18 cellular contexts compared by ENCODE assay signal in the genomic region with DNA sequence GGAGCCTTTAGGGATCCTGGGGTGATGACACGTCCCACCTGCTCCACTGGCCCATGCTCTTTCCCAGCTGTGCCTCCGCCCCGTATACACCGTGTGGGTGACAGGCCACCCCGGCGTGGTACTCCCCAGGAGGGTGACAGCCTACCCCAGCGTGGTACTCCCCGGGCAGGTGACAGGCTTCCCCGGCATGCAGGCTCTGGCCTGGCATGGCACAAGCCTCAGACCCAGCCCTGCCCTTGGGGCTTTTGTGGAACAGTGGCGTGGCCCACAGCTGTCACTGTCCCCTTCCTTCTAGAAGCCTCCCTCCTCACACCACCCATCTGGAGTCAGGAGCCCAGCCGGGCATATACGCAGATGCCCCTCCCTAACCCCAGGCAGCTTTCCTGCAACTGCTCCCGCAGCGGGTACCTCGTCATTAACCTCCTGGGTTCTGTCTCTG. TPM values are rescaled to one million over a fixed set of nuclear protein-coding genes. Genes with fewer than 3 reads are reported as not detected.
A peak's percentile ranks its signal among the peaks of the same experiment; 100 is the strongest.
DNase-seq lines count a peak whose midpoint lies in the region; ATAC-seq and TF ChIP-seq lines count a peak whose summit lies in the region.
"Had no signal": no experiment of that assay in that cellular context is flagged by ENCODE, and none has a peak within 500 bp of the region (broad histone marks: within the 10 kb centered on the region; RNA-seq: fewer than 3 reads in every experiment).

No MANE protein-coding gene starts in this region.

- peaks cover 7% of the 10 kb centered on the region for H3K4me1 ChIP-seq in hepatocyte (ENCODE audit: insufficient read depth)
- H3K4me1 ChIP-seq: foreskin keratinocyte had no signal

- H3K9me3 Mint-ChIP-seq in activated naive CD4-positive, alpha-beta T cell treated with anti-CD3 and anti-CD28 coated beads, Interleukin-2, amount 50 U/mL, for 24 hours, result no peaks in the 10 kb centered on the region
- no peaks in the 10 kb centered on the region for H3K9me3 Mint-ChIP-seq in activated naive CD4-positive, alpha-beta T cell treated with anti-CD3 and anti-CD28 coated beads for 36 hours
- H3K9me3 Mint-ChIP-seq in effector memory CD8-positive, alpha-beta T cell, result no peaks in the 10 kb centered on the region
- H3K9me3 Mint-ChIP-seq: GM23338 had no signal

- CTCF ChIA-PET in activated naive CD4-positive, alpha-beta T cell treated with anti-CD3 and anti-CD28 coated beads for 36 hours (lab: Charles Lee), result no interaction called here

- no peak overlapping the region for H3K4me3 ChIP-seq in hepatocyte
- H3K4me3 ChIP-seq: GM23338, skin epidermis had no signal

- H3K27me3 ChIP-seq in hepatocyte, result no peaks in the 10 kb centered on the region

- no peaks in the 10 kb centered on the region for H3K36me3 Mint-ChIP-seq in activated naive CD4-positive, alpha-beta T cell treated with anti-CD3 and anti-CD28 coated beads, Interleukin-2, amount 50 U/mL, for 24 hours
- no peaks in the 10 kb centered on the region for H3K36me3 Mint-ChIP-seq in activated naive CD4-positive, alpha-beta T cell treated with anti-CD3 and anti-CD28 coated beads for 36 hours (ENCODE audit: low read depth)
- peaks cover 16% of the 10 kb centered on the region for H3K36me3 Mint-ChIP-seq in effector memory CD8-positive, alpha-beta T cell (ENCODE audit: insufficient read depth)

- no peak overlapping the region for H3K4me2 ChIP-seq in hepatocyte
- H3K4me2 ChIP-seq: GM23338 had no signal

- no peak for ATAC-seq in effector memory CD8-positive, alpha-beta T cell (replicated peaks)
- ATAC-seq in sciatic nerve (peak; percentile 3), GM18511 (IDR thresholded peaks at IDR 0.05; ENCODE audit: unreplicated experiment) (no peak)
- ATAC-seq: foreskin keratinocyte; GM23338; stimulated activated naive CD8-positive, alpha-beta T cell treated with anti-CD3 and anti-CD28 coated beads, Interleukin-15, Interleukin-2, amounts not matched to agents 100 U/mL and 50 U/mL, for 24 hours had no signal

- no peak overlapping the region for H3K4me3 Mint-ChIP-seq in activated naive CD4-positive, alpha-beta T cell treated with anti-CD3 and anti-CD28 coated beads, Interleukin-2, amount 50 U/mL, for 24 hours
- no peak overlapping the region for H3K4me3 Mint-ChIP-seq in activated naive CD4-positive, alpha-beta T cell treated with anti-CD3 and anti-CD28 coated beads for 36 hours
- no peak overlapping the region for H3K4me3 Mint-ChIP-seq in effector memory CD8-positive, alpha-beta T cell
- H3K4me3 Mint-ChIP-seq: GM23338 had no signal

- peak overlapping the region; percentile 41 for H3K27ac Mint-ChIP-seq in activated naive CD4-positive, alpha-beta T cell treated with anti-CD3 and anti-CD28 coated beads, Interleukin-2, amount 50 U/mL, for 24 hours
- no peak overlapping the region for H3K27ac Mint-ChIP-seq in activated naive CD4-positive, alpha-beta T cell treated with anti-CD3 and anti-CD28 coated beads for 36 hours
- peak overlapping the region; percentile 38 to 51 for H3K27ac Mint-ChIP-seq in effector memory CD8-positive, alpha-beta T cell
- H3K27ac Mint-ChIP-seq: GM23338 had no signal

- no peak for DNase-seq in activated naive CD4-positive, alpha-beta T cell treated with anti-CD3 and anti-CD28 coated beads for 36 hours
- peak; percentile 54 for DNase-seq in NCI-H2171 (lab: John Stamatoyannopoulos, UW)
- no peak for DNase-seq in effector memory CD8-positive, alpha-beta T cell
- no peak for DNase-seq in sciatic nerve (ENCODE audit: low spot score)
- DNase-seq in inferior parietal cortex (ENCODE audit: extremely low spot score), result no peak
- DNase-seq in hepatocyte (ENCODE audit: low spot score), result no peak
- DNase-seq: activated CD4-positive, CD25-positive, alpha-beta regulatory T cell treated with anti-CD3 and anti-CD28 coated beads, Interleukin-2, amount 50 U/mL, for 72 hours; activated T-cell treated with anti-CD3 and anti-CD28 coated beads for 4 hours; DMS79 treated with DMSO at 0.1 percent for 48 hours; foreskin keratinocyte; NCI-H226 had no signal

- no peaks in the 10 kb centered on the region for H3K36me3 ChIP-seq in hepatocyte (replicated peaks; ENCODE audit: insufficient read depth, low read depth)

- 80% methylated on average over 15 of the region's 15 CpGs for WGBS in hepatocyte (ENCODE audit: low lambda C conversion rate, missing lambda C conversion rate)

- intact Hi-C loops in activated naive CD4-positive, alpha-beta T cell treated with anti-CD3 and anti-CD28 coated beads for 36 hours (cut with micrococcal nuclease), result loop anchor here (5.0 kb wide), 2 partner anchors 182 to 283 kb away; partner anchors contain the start of gene TRAPPC10
- intact Hi-C loops in sciatic nerve (cut with DNase I), result no loop called here

- no peaks in the 10 kb centered on the region for H3K9me3 ChIP-seq in hepatocyte (ENCODE audit: low read depth)

- no peak overlapping the region for H3K27ac ChIP-seq in hepatocyte
- H3K27ac ChIP-seq: foreskin keratinocyte had no signal

- H3K27me3 Mint-ChIP-seq in activated naive CD4-positive, alpha-beta T cell treated with anti-CD3 and anti-CD28 coated beads, Interleukin-2, amount 50 U/mL, for 24 hours, result no peaks in the 10 kb centered on the region
- H3K27me3 Mint-ChIP-seq in activated naive CD4-positive, alpha-beta T cell treated with anti-CD3 and anti-CD28 coated beads for 36 hours (ENCODE audit: low read depth), result no peaks in the 10 kb centered on the region
- peaks cover 5 to 12% of the 10 kb centered on the region in 2 donors for H3K27me3 Mint-ChIP-seq in effector memory CD8-positive, alpha-beta T cell

- no peaks in the 10 kb centered on the region for H3K9me2 ChIP-seq in hepatocyte (replicated peaks; ENCODE audit: insufficient read depth)

- H3K4me1 Mint-ChIP-seq in activated naive CD4-positive, alpha-beta T cell treated with anti-CD3 and anti-CD28 coated beads, Interleukin-2, amount 50 U/mL, for 24 hours, result peaks cover 26% of the 10 kb centered on the region
- peaks cover 24% of the 10 kb centered on the region for H3K4me1 Mint-ChIP-seq in activated naive CD4-positive, alpha-beta T cell treated with anti-CD3 and anti-CD28 coated beads for 36 hours (ENCODE audit: low read depth)
- peaks cover 15 to 33% of the 10 kb centered on the region in 2 donors for H3K4me1 Mint-ChIP-seq in effector memory CD8-positive, alpha-beta T cell (ENCODE audit: low read depth in 2 of 2)

- H2AFZ ChIP-seq in hepatocyte, result no peak overlapping the region
- H2AFZ ChIP-seq: GM23338 had no signal

- no peaks in the 10 kb centered on the region for H4K20me1 ChIP-seq in hepatocyte (ENCODE audit: insufficient read depth, poor library complexity, severe bottlenecking)

- no peak for TF ChIP-seq CTCF in hepatocyte (IDR thresholded peaks at IDR 0.05; ENCODE audit: poor library complexity)

- peaks cover 6% of the 10 kb centered on the region for H3K79me2 ChIP-seq in hepatocyte

RNA-seq across cellular contexts. Expression of gene PFKL, which starts 4.7 kb away (rescaled TPM):
- total RNA-seq in activated naive CD4-positive, alpha-beta T cell treated with anti-CD3 and anti-CD28 coated beads for 36 hours, result 100 to 1,000 TPM; 166 to 171 TPM
- 189 TPM for total RNA-seq in sciatic nerve
- total RNA-seq in hepatocyte, result 115 and 140 TPM in 2 replicates
- 191 and 205 TPM in 2 replicates for polyA plus RNA-seq in hepatocyte

RNA-seq across cellular contexts. Expression of gene AIRE, which starts 9.5 kb away (rescaled TPM):
- not detected for total RNA-seq in activated naive CD4-positive, alpha-beta T cell treated with anti-CD3 and anti-CD28 coated beads for 36 hours
- total RNA-seq in sciatic nerve (0.13 TPM), hepatocyte (1.00 and 1.3 TPM in 2 replicates)
- 0.32 and 0.42 TPM in 2 replicates for polyA plus RNA-seq in hepatocyte
- total RNA-seq: foreskin keratinocyte, mesenteric fat pad had no signal
- polyA plus RNA-seq: foreskin keratinocyte, GM23338 had no signal

RNA-seq across cellular contexts. Expression of gene DNMT3L, which starts 33.5 kb away (rescaled TPM):
- not detected for total RNA-seq in activated naive CD4-positive, alpha-beta T cell treated with anti-CD3 and anti-CD28 coated beads for 36 hours
- not detected for total RNA-seq in sciatic nerve
- total RNA-seq in hepatocyte, result not detected in 2 replicates
- 0.33 TPM in 1 of 2 replicates, not detected in the other for polyA plus RNA-seq in hepatocyte
- total RNA-seq: foreskin keratinocyte, GM23338, mesenteric fat pad, urinary bladder had no signal
- polyA plus RNA-seq: foreskin keratinocyte, urinary bladder had no signal

RNA-seq across cellular contexts. Expression of gene CFAP410, which starts 44.0 kb away (rescaled TPM):
- total RNA-seq in activated naive CD4-positive, alpha-beta T cell treated with anti-CD3 and anti-CD28 coated beads for 36 hours, result 10 to 100 TPM; 13.2 to 14.8 TPM
- 26.7 TPM for total RNA-seq in sciatic nerve
- 17.1 and 20.3 TPM in 2 replicates for total RNA-seq in hepatocyte
- 33.6 and 40.4 TPM in 2 replicates for polyA plus RNA-seq in hepatocyte

RNA-seq across cellular contexts. Expression of gene ICOSLG, which starts 54.4 kb away (rescaled TPM):
- total RNA-seq in activated naive CD4-positive, alpha-beta T cell treated with anti-CD3 and anti-CD28 coated beads for 36 hours, result 1 to 10 TPM; 1.4 to 1.9 TPM
- total RNA-seq in sciatic nerve (5.3 TPM), hepatocyte (0.48 and 2.4 TPM in 2 replicates)
- polyA plus RNA-seq in hepatocyte, result 0.68 and 1.9 TPM in 2 replicates
